In the genomic region with DNA sequence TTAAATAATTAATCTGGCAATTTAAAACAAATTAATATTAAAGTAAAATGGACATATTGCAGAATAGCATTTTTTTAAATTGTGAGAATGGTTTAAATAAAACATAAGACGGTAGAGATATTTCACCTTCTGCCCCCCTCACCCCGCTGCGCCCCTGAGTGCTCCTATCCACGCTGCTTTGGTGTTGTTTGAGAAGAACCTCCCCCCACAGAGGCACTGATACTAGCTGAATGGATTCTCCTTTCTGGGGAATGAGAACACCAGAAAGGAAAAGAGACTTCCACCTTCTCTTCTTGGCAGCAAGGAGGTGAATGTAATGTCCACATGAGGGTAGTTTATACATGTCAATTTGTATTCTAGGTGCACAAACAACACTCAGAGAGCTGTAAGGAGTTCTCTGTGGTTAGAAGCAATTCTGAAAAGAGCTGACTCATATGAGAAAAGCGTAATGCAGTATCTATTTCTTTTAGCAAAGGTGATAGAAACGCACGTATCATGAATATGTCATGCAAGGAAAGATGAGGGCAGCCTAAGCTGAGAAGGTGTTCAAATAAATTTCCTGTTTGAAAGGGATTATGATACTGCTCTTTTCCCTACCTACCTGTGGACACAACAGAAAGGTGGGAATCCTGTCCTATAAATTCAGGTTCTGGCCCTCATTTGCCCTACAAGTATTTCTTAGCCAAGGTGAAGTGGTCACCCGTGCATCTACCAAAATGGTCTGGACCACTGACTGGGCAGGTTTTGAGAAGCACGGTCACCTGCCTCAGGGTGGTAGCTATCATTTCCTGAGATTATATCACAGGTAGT, we compare ENCODE assay signal across 8 cellular contexts.
DNase-seq lines count a peak whose midpoint lies in the region; ATAC-seq and TF ChIP-seq lines count a peak whose summit lies in the region.

No MANE protein-coding gene starts in this region.

- no peak overlapping the region for H3K9ac ChIP-seq in endodermal cell (ENCODE audit: extremely low read depth, low read length, poor library complexity, severe bottlenecking)

- peaks cover 39% of the 10 kb centered on the region for H3K4me1 Mint-ChIP-seq in endodermal cell

- H3K27ac Mint-ChIP-seq in endodermal cell, result peak overlapping the region; percentile 66

- 88 to 94% methylated on average over 5 to 9 of the region's 9 CpGs for WGBS in endodermal cell (ENCODE audit: insufficient coverage in 1 of 2, insufficient read length in 1 of 2), 2 experiments

- H3K27me3 Mint-ChIP-seq in endodermal cell (ENCODE audit: insufficient read depth), result no peaks in the 10 kb centered on the region

- no peak overlapping the region for H3K4me3 ChIP-seq in AG10803 (ENCODE audit: low read length)
- H3K4me3 ChIP-seq in endodermal cell (ENCODE audit: low read length), result no peak overlapping the region
- H3K4me3 ChIP-seq in WERI-Rb-1 (ENCODE audit: low read depth, low read length), result no peak overlapping the region

- in situ Hi-C loops in G401 (cut with HindIII; ENCODE audit: low sequenced_read_pairs), result no loop called here

- peaks cover 3% of the 10 kb centered on the region for H3K36me3 Mint-ChIP-seq in endodermal cell (ENCODE audit: low read depth)

- TF ChIP-seq CTCF in AG10803 (conservative IDR thresholded peaks at IDR 0.05; ENCODE audit: low read length) (no peak), endodermal cell (conservative IDR thresholded peaks at IDR 0.05) (no peak), WERI-Rb-1 (IDR thresholded peaks at IDR 0.05; ENCODE audit: low read depth, low read length) (no peak)

- no peaks in the 10 kb centered on the region for H3K36me3 ChIP-seq in endodermal cell (ENCODE audit: control insufficient read depth, insufficient read depth, low read length)
- H3K36me3 ChIP-seq in WERI-Rb-1, result no peaks in the 10 kb centered on the region

- peaks cover 8% of the 10 kb centered on the region for H3K4me1 ChIP-seq in endodermal cell (ENCODE audit: control insufficient read depth, insufficient read depth, low read length)

- no peak overlapping the region for H3K4me3 Mint-ChIP-seq in endodermal cell

- no peaks in the 10 kb centered on the region for H3K27me3 ChIP-seq in endodermal cell (ENCODE audit: control insufficient read depth, insufficient read depth, low read length, poor library complexity, severe bottlenecking)
- H3K27me3 ChIP-seq in WERI-Rb-1 (ENCODE audit: insufficient read depth, low read depth, severe bottlenecking), result no peaks in the 10 kb centered on the region

- no peaks in the 10 kb centered on the region for H3K9me3 ChIP-seq in endodermal cell (ENCODE audit: control insufficient read depth, low read length)
- no peaks in the 10 kb centered on the region for H3K9me3 ChIP-seq in WERI-Rb-1 (ENCODE audit: severe bottlenecking)

- peak; percentile 51 for ATAC-seq in GM19468 (IDR thresholded peaks at IDR 0.05; ENCODE audit: extremely low read depth, unreplicated experiment)
- ATAC-seq in HG03342 (IDR thresholded peaks at IDR 0.05; ENCODE audit: unreplicated experiment), result peak; percentile 61

- H3K27ac ChIP-seq in endodermal cell (ENCODE audit: low read depth, low read length) (no peak overlapping the region), WERI-Rb-1 (no peak overlapping the region)

- peak; percentile 40 for DNase-seq in AG10803 (ENCODE audit: low read depth)
- DNase-seq in endodermal cell, result no peak
- DNase-seq in WERI-Rb-1, result no peak
- DNase-seq in amniotic stem cell (lab: John Stamatoyannopoulos, UW), result no peak
- DNase-seq in G401 (ENCODE audit: low spot score), result no peak
- no peak for DNase-seq in AG08395 (ENCODE audit: low spot score)

- no peaks in the 10 kb centered on the region for H3K9me3 Mint-ChIP-seq in endodermal cell
